In the genomic region with DNA sequence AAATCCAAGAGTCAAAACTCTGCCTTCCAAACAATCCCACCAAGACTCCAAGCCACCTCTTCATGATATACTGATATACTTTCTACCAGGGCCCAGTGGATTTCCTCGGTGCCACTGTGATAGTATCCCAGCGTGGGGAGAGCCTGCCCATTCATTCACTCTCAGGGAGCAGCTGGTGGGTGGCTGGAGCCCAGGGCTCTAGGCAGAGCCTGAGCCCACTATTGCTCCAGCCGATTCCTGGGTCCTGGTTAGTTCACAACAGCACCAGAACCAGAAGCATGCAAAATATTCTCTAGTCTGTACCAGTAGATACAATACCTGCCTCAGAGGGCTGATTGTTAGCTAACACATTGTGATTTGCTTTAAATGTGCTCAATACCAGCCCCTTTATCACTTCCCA, we compare ENCODE assay signal across 1 cellular context.
TF ChIP-seq lines count a peak whose summit lies in the region.

No MANE protein-coding gene starts in this region.

TF ChIP-seq in GM12878, 131 proteins besides CTCF, POLR2A, EP300 and RAD21:
- TF ChIP-seq BCL11A (IDR thresholded peaks at IDR 0.05; ENCODE audit: low read depth, low read length) (no peak), NBN (IDR thresholded peaks at IDR 0.05) (no peak)
